ENCODE assay signal across 23 cellular contexts in the genomic region with DNA sequence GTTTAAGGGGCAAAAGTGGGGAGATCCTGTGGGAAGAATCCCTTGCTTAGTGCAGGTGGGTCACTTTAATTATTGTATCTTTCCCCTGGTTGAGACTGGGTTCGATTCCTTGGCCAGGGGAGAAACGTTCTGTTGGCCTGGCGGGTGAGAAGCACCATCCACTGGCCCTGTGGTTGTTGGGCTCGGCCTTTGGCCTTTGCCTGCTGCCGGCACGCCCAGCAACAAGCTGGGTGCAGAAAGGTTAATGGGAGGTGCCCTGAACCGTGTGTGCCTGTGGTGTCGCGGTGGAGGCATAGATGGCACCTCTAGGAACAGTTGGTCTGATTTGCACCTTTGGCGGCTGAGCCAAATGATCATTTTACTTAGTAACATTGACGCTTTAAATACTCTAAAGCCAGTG.
"Had no signal": no experiment of that assay in that cellular context is flagged by ENCODE, and none has a peak within 500 bp of the region (broad histone marks: within the 10 kb centered on the region; RNA-seq: fewer than 3 reads in every experiment).

No MANE protein-coding gene starts in this region.

- H3K36me3 Mint-ChIP-seq: stimulated activated effector memory CD8-positive, alpha-beta T cell treated with anti-CD3 and anti-CD28 coated beads, Interleukin-12 subunit alpha, Interleukin-12 subunit beta, amount 100 ng/mL, for 72 hours; stimulated activated memory B cell treated with anti-CD40 and anti-IgM and Interleukin-4, amounts not matched to agents 10 μg/mL and 1 μg/mL and 100 μg/mL, for 72 hours; stimulated activated naive B cell treated with anti-CD40 and anti-IgM and Interleukin-4, amounts not matched to agents 10 μg/mL and 1 μg/mL and 100 μg/mL, for 72 hours; type B pancreatic cell had no signal

- H3K9me3 Mint-ChIP-seq: stimulated activated memory B cell treated with anti-CD40 and anti-IgM and Interleukin-4, amounts not matched to agents 10 μg/mL and 1 μg/mL and 100 μg/mL, for 72 hours; type B pancreatic cell had no signal

- H3K4me1 Mint-ChIP-seq: stimulated activated effector memory CD8-positive, alpha-beta T cell treated with anti-CD3 and anti-CD28 coated beads, Interleukin-12 subunit alpha, Interleukin-12 subunit beta, amount 100 ng/mL, for 72 hours; stimulated activated memory B cell treated with anti-CD40 and anti-IgM and Interleukin-4, amounts not matched to agents 10 μg/mL and 1 μg/mL and 100 μg/mL, for 72 hours; stimulated activated naive B cell treated with anti-CD40 and anti-IgM and Interleukin-4, amounts not matched to agents 10 μg/mL and 1 μg/mL and 100 μg/mL, for 72 hours; stimulated activated naive CD8-positive, alpha-beta T cell treated with anti-CD3 and anti-CD28 coated beads, Interleukin-15, amount 100 ng/mL, for 72 hours had no signal

- DNase-seq: stimulated activated CD4-positive, alpha-beta T cell treated with anti-CD3 and anti-CD28 coated beads, Interleukin-2, amount 100 ng/mL, for 48 hours; stimulated activated CD4-positive, alpha-beta T cell treated with anti-CD3 and anti-CD28 coated beads, Interleukin-4, amount 100 ng/mL, for 1 hour; stimulated activated CD4-positive, alpha-beta T cell treated with anti-CD3 and anti-CD28 coated beads, Interleukin-4, amount 100 ng/mL, for 24 hours; stimulated activated CD4-positive, alpha-beta T cell treated with anti-CD3 and anti-CD28 coated beads, Interleukin-4, amount 100 ng/mL, for 4 hours; stimulated activated CD8-positive, alpha-beta memory T cell treated with anti-CD3 and anti-CD28 coated beads, Interleukin-4, amount 100 ng/mL, for 48 hours; stimulated activated naive B cell treated with anti-CD40 and anti-IgM and Interleukin-4, amounts not matched to agents 10 μg/mL and 1 μg/mL and 100 μg/mL, for 72 hours; stimulated activated naive CD4-positive, alpha-beta T cell; stimulated activated naive CD4-positive, alpha-beta T cell treated with Interleukin-2 at 50 U/mL for 16 hours; stimulated activated naive CD8-positive, alpha-beta T cell treated with anti-CD3 and anti-CD28 coated beads, Interleukin-15, amount 100 ng/mL, for 72 hours; stimulated activated naive CD8-positive, alpha-beta T cell treated with anti-CD3 and anti-CD28 coated beads, Interleukin-15, Interleukin-2, amounts not matched to agents 100 U/mL and 50 U/mL, for 24 hours; stomach; substantia nigra; testis; thyroid gland; tibial artery; transverse colon; trophoblast cell; upper lobe of right lung; uterus had no signal

- H3K4me3 Mint-ChIP-seq: stimulated activated effector memory CD8-positive, alpha-beta T cell treated with anti-CD3 and anti-CD28 coated beads, Interleukin-12 subunit alpha, Interleukin-12 subunit beta, amount 100 ng/mL, for 72 hours; stimulated activated memory B cell treated with anti-CD40 and anti-IgM and Interleukin-4, amounts not matched to agents 10 μg/mL and 1 μg/mL and 100 μg/mL, for 72 hours; stimulated activated naive B cell treated with anti-CD40 and anti-IgM and Interleukin-4, amounts not matched to agents 10 μg/mL and 1 μg/mL and 100 μg/mL, for 72 hours; stimulated activated naive CD8-positive, alpha-beta T cell treated with anti-CD3 and anti-CD28 coated beads, Interleukin-15, amount 100 ng/mL, for 72 hours; stimulated activated naive CD8-positive, alpha-beta T cell treated with anti-CD3 and anti-CD28 coated beads, Interleukin-15, Interleukin-2, amounts not matched to agents 100 ng/mL and 50 ng/mL, for 24 hours; type B pancreatic cell had no signal

- H3K27me3 Mint-ChIP-seq: stimulated activated memory B cell treated with anti-CD40 and anti-IgM and Interleukin-4, amounts not matched to agents 10 μg/mL and 1 μg/mL and 100 μg/mL, for 72 hours; stimulated activated naive B cell treated with anti-CD40 and anti-IgM and Interleukin-4, amounts not matched to agents 10 μg/mL and 1 μg/mL and 100 μg/mL, for 72 hours; stimulated activated naive CD8-positive, alpha-beta T cell treated with anti-CD3 and anti-CD28 coated beads, Interleukin-15, amount 100 ng/mL, for 72 hours; stimulated activated naive CD8-positive, alpha-beta T cell treated with anti-CD3 and anti-CD28 coated beads, Interleukin-15, Interleukin-2, amounts not matched to agents 100 ng/mL and 50 ng/mL, for 24 hours; type B pancreatic cell had no signal

- H3K27ac Mint-ChIP-seq: stimulated activated effector memory CD8-positive, alpha-beta T cell treated with anti-CD3 and anti-CD28 coated beads, Interleukin-12 subunit alpha, Interleukin-12 subunit beta, amount 100 ng/mL, for 72 hours; stimulated activated memory B cell treated with anti-CD40 and anti-IgM and Interleukin-4, amounts not matched to agents 10 μg/mL and 1 μg/mL and 100 μg/mL, for 72 hours; stimulated activated naive B cell treated with anti-CD40 and anti-IgM and Interleukin-4, amounts not matched to agents 10 μg/mL and 1 μg/mL and 100 μg/mL, for 72 hours; stimulated activated naive CD8-positive, alpha-beta T cell treated with anti-CD3 and anti-CD28 coated beads, Interleukin-15, amount 100 ng/mL, for 72 hours; stimulated activated naive CD8-positive, alpha-beta T cell treated with anti-CD3 and anti-CD28 coated beads, Interleukin-15, Interleukin-2, amounts not matched to agents 100 ng/mL and 50 ng/mL, for 24 hours; type B pancreatic cell had no signal
